14 cellular contexts compared by ENCODE assay signal in the genomic region with DNA sequence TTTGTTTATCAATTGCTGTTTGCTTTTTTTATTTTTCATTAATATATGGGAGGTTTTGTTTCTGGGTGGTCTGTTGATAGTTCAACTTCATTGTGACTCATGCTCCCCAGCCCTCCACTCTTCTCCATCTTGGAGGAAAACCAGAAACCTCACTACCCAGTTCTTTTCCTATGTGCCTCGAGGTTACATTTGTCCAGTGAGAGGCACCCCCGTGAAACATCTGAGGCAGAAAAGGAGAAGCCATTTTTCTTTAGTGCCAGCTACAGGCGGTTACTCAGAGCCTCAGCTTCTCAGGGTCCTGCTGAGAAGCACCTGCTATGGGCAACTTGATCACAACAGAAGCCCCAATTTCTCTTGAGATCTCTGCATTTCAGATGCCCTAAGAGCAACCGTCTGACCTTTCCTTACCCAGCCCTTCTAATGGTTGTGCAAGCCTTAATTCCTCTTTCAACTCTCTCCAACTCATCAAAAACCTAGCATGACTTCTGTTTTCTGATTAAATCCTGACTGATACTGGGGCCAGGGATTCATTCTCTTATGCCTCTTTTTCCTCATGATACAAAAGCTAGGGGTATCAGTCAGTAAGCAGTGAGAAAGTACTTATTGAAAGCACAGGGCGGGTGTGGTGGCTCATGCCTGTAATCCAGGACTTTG.
A peak's percentile ranks its signal among the peaks of the same experiment; 100 is the strongest.
DNase-seq lines count a peak whose midpoint lies in the region; ATAC-seq and TF ChIP-seq lines count a peak whose summit lies in the region.
"Had no signal": no experiment of that assay in that cellular context is flagged by ENCODE, and none has a peak within 500 bp of the region (broad histone marks: within the 10 kb centered on the region; RNA-seq: fewer than 3 reads in every experiment).

No MANE protein-coding gene starts in this region.

- no peak for ATAC-seq in activated CD4-positive, CD25-positive, alpha-beta regulatory T cell treated with anti-CD3 and anti-CD28 coated beads, Interleukin-2, amount 50 U/mL, for 24 hours
- ATAC-seq in Right ventricle myocardium inferior: no peak
- ATAC-seq: T-helper 17 cell had no signal

- intact Hi-C loops in Right ventricle myocardium inferior (cut with DNase I): no loop called here

- peak overlapping the region; percentile 22 for H3K4me3 Mint-ChIP-seq in glutamatergic neuron (ENCODE audit: unreplicated experiment)
- H3K4me3 Mint-ChIP-seq: CD4-positive, alpha-beta memory T cell; T-helper 17 cell had no signal

- no peak overlapping the region for H3K27ac Mint-ChIP-seq in glutamatergic neuron (ENCODE audit: unreplicated experiment)
- H3K27ac Mint-ChIP-seq: CD4-positive, alpha-beta memory T cell; T-helper 17 cell had no signal

- DNase-seq in CD1c-positive myeloid dendritic cell (ENCODE audit: extremely low spot score): peak; percentile 83
- peak; percentile 84 for DNase-seq in MV-4-11 (lab: John Stamatoyannopoulos, UW)
- DNase-seq in OCI-M1 (lab: John Stamatoyannopoulos, UW): peak; percentile 41
- no peak for DNase-seq in glutamatergic neuron
- DNase-seq in activated naive CD4-positive, alpha-beta T cell treated with Interleukin-2 at 50 U/mL for 16 hours: no peak
- DNase-seq in Right ventricle myocardium inferior (ENCODE audit: missing footprints): no peak
- DNase-seq: CD4-positive, alpha-beta memory T cell; DMS79; MG63; NCI-H1417 treated with DMSO at 0.1 percent for 48 hours; NCI-H2081 treated with DMSO at 0.1 percent for 48 hours; NCI-H774; T-helper 17 cell had no signal

- no peaks in the 10 kb centered on the region for H3K36me3 Mint-ChIP-seq in glutamatergic neuron (ENCODE audit: unreplicated experiment)
- H3K36me3 Mint-ChIP-seq: CD4-positive, alpha-beta memory T cell had no signal

- peaks cover 8% of the 10 kb centered on the region for H3K9me3 Mint-ChIP-seq in glutamatergic neuron (ENCODE audit: unreplicated experiment)

- peaks cover 22% of the 10 kb centered on the region for H3K4me1 Mint-ChIP-seq in glutamatergic neuron (ENCODE audit: low read depth, unreplicated experiment)
- H3K4me1 Mint-ChIP-seq: CD4-positive, alpha-beta memory T cell had no signal

- TF ChIP-seq CTCF in glutamatergic neuron (IDR thresholded peaks at IDR 0.05; ENCODE audit: partially characterized antibody, unreplicated experiment): no peak

- H3K27me3 Mint-ChIP-seq in glutamatergic neuron (ENCODE audit: unreplicated experiment): no peaks in the 10 kb centered on the region

Comparison
In these comparisons a context has a peak if more than half of its experiments do, and no peak if none do; other contexts are left out.
1. DNase-seq: peak in CD1c-positive myeloid dendritic cell (single experiment), MV-4-11 (single experiment) and OCI-M1 (single experiment); none in glutamatergic neuron (single experiment), activated naive CD4-positive, alpha-beta T cell treated with Interleukin-2 at 50 U/mL for 16 hours (single experiment) and Right ventricle myocardium inferior (single experiment).